Comparison of ENCODE assay signal across 2 cellular contexts in the genomic region with DNA sequence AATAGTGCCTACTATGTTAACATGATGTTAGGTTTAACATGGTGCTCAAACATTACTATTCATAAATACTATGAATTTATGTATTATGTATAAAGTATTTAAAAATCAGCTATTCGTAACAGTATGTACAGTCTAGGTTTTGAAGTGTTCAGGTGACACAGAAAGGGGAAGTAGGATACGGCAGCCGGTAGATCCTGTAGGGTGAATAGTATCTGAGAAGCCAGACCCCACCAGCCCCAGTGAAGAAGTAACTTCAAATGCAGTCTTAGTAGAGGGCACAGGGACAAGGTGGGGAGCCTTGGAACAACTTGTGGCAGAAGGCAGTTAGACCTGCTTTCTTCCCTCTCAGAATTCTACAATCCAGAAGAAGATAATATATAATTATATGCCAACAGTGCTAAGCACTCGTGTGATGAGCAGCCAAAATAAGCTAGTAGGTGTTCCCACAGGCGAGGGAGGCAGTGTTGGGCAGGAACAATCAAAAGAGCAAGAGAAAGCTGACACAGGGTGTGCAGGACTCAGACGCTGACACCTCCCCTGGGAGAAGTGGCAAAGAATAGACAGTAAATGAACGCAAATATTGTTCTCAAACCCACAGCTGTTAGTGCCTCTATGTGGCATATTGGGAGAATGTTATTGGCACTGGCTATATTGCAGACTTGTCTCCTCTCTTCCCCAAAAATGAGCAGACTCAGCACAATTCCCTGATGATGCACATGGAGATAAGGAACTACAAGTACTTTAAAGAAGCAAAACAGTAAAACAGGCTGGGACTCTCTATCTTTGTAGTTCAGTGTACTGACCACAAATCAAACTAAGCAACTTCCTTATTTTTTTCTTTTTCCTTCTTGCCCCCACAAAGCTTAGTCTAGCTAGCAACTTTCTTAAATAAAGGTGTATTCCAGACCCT.
A peak's percentile ranks its signal among the peaks of the same experiment; 100 is the strongest.
TF ChIP-seq lines count a peak whose summit lies in the region.

No MANE protein-coding gene starts in this region.

TF ChIP-seq in A549, 52 proteins besides CTCF, POLR2A, EP300 and RAD21:
- TF ChIP-seq FOSB (CRISPR knock-in tag; IDR thresholded peaks at IDR 0.05) (0 out of 2 replicates have a peak, but pooled peaks have one; percentile 15), RCOR1 (IDR thresholded peaks at IDR 0.05; ENCODE audit: low read depth, low read length) (no peak), MAFK (IDR thresholded peaks at IDR 0.05; ENCODE audit: partially characterized antibody) (peak; percentile 95)

TF ChIP-seq in GM12878, 131 proteins besides CTCF, POLR2A, EP300 and RAD21:
- TF ChIP-seq RELA (IDR thresholded peaks at IDR 0.05; ENCODE audit: borderline replicate concordance, partially characterized antibody), result peak; percentile 34
- peak; percentile 88; the same call in 1 of the 2 replicates for TF ChIP-seq WRNIP1 (IDR thresholded peaks at IDR 0.05; ENCODE audit: borderline replicate concordance, low read depth, low read length)
- 0 out of 4 replicates have a peak, but pooled peaks of 1 of the 2 experiments have one; percentile 44 for TF ChIP-seq BHLHE40 (IDR thresholded peaks at IDR 0.05; ENCODE audit: borderline replicate concordance in 1 of 2, low read depth in 2 of 2, low read length in 1 of 2)
- peak; percentile 44; the same call in 1 of the 2 replicates for TF ChIP-seq RUNX3 (IDR thresholded peaks at IDR 0.05; ENCODE audit: low read length)
- peak; percentile 98 for TF ChIP-seq MEF2B (IDR thresholded peaks at IDR 0.05; ENCODE audit: partially characterized antibody, poor library complexity, severe bottlenecking)
- 0 out of 2 replicates have a peak, but pooled peaks have one; percentile 31 for TF ChIP-seq GATAD2B (conservative IDR thresholded peaks at IDR 0.05; ENCODE audit: low read depth)
- TF ChIP-seq EED (IDR thresholded peaks at IDR 0.05; ENCODE audit: low read depth), result no peak
- TF ChIP-seq SMAD1 (IDR thresholded peaks at IDR 0.05; ENCODE audit: low read depth, partially characterized antibody), result no peak
- 0 out of 2 replicates have a peak, but pooled peaks have one; percentile 12 for TF ChIP-seq CHD2 (IDR thresholded peaks at IDR 0.05; ENCODE audit: borderline replicate concordance, low read depth, low read length)
- TF ChIP-seq POLR2AphosphoS5 (IDR thresholded peaks at IDR 0.05; ENCODE audit: low read length), result peak; percentile 47; the same call in 1 of the 2 replicates
- TF ChIP-seq IKZF1 (conservative IDR thresholded peaks at IDR 0.05), result peak; percentile 66
- TF ChIP-seq, protein P1, sequence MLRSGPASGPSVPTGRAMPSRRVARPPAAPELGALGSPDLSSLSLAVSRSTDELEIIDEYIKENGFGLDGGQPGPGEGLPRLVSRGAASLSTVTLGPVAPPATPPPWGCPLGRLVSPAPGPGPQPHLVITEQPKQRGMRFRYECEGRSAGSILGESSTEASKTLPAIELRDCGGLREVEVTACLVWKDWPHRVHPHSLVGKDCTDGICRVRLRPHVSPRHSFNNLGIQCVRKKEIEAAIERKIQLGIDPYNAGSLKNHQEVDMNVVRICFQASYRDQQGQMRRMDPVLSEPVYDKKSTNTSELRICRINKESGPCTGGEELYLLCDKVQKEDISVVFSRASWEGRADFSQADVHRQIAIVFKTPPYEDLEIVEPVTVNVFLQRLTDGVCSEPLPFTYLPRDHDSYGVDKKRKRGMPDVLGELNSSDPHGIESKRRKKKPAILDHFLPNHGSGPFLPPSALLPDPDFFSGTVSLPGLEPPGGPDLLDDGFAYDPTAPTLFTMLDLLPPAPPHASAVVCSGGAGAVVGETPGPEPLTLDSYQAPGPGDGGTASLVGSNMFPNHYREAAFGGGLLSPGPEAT (IDR thresholded peaks at IDR 0.05; ENCODE audit: low read depth), result peak; percentile 55; the same call in 1 of the 2 replicates
- peak; percentile 87 for TF ChIP-seq SPI1 (IDR thresholded peaks at IDR 0.05; ENCODE audit: borderline replicate concordance, insufficient read depth, low read depth, low read length)
- TF ChIP-seq ATF7 (IDR thresholded peaks at IDR 0.05; ENCODE audit: low read depth), result peak; percentile 54; the same call in 1 of the 2 replicates
- 0 out of 2 replicates have a peak, but pooled peaks have one; percentile 31 for TF ChIP-seq ZNF207 (IDR thresholded peaks at IDR 0.05; ENCODE audit: borderline replicate concordance)
- TF ChIP-seq NFIC (IDR thresholded peaks at IDR 0.05; ENCODE audit: low read depth, low read length), result peak; percentile 26; the same call in 1 of the 2 replicates
- TF ChIP-seq ZNF687 (IDR thresholded peaks at IDR 0.05), result 0 out of 2 replicates have a peak, but pooled peaks have one; percentile 36
- TF ChIP-seq STAT3 (IDR thresholded peaks at IDR 0.05; ENCODE audit: low read depth, low read length), result 0 out of 2 replicates have a peak, but pooled peaks have one; percentile 28
- no peak for TF ChIP-seq ZNF384 (IDR thresholded peaks at IDR 0.05; ENCODE audit: borderline replicate concordance, low read depth, low read length)
- TF ChIP-seq SRF (IDR thresholded peaks at IDR 0.05; ENCODE audit: low read depth in 2 of 2, low read length in 2 of 2), result no peak
- peak; percentile 67 for TF ChIP-seq CUX1 (IDR thresholded peaks at IDR 0.05; ENCODE audit: insufficient replicate concordance, low read depth, low read length)
- TF ChIP-seq HSF1 (IDR thresholded peaks at IDR 0.05; ENCODE audit: low read depth, low read length), result no peak
- TF ChIP-seq TCF3 (IDR thresholded peaks at IDR 0.05; ENCODE audit: borderline replicate concordance, insufficient read depth, low read depth, low read length), result no peak
- TF ChIP-seq, protein P2, sequence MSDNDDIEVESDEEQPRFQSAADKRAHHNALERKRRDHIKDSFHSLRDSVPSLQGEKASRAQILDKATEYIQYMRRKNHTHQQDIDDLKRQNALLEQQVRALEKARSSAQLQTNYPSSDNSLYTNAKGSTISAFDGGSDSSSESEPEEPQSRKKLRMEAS (IDR thresholded peaks at IDR 0.05; ENCODE audit: low read depth, low read length), result no peak
- TF ChIP-seq CBX5 (IDR thresholded peaks at IDR 0.05; ENCODE audit: low read depth), result 0 out of 2 replicates have a peak, but pooled peaks have one; percentile 2
- TF ChIP-seq, protein P3, sequence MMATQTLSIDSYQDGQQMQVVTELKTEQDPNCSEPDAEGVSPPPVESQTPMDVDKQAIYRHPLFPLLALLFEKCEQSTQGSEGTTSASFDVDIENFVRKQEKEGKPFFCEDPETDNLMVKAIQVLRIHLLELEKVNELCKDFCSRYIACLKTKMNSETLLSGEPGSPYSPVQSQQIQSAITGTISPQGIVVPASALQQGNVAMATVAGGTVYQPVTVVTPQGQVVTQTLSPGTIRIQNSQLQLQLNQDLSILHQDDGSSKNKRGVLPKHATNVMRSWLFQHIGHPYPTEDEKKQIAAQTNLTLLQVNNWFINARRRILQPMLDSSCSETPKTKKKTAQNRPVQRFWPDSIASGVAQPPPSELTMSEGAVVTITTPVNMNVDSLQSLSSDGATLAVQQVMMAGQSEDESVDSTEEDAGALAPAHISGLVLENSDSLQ (IDR thresholded peaks at IDR 0.05), result peak; percentile 62; the same call in 1 of the 2 replicates
- peak; percentile 66 to 67; a peak in 3 of 4 replicates for TF ChIP-seq IKZF2 (IDR thresholded peaks at IDR 0.05)
- TF ChIP-seq SMAD5 (IDR thresholded peaks at IDR 0.05; ENCODE audit: low read depth), result 0 out of 2 replicates have a peak, but pooled peaks have one; percentile 26
